1 cellular context compared by ENCODE assay signal in the genomic region with DNA sequence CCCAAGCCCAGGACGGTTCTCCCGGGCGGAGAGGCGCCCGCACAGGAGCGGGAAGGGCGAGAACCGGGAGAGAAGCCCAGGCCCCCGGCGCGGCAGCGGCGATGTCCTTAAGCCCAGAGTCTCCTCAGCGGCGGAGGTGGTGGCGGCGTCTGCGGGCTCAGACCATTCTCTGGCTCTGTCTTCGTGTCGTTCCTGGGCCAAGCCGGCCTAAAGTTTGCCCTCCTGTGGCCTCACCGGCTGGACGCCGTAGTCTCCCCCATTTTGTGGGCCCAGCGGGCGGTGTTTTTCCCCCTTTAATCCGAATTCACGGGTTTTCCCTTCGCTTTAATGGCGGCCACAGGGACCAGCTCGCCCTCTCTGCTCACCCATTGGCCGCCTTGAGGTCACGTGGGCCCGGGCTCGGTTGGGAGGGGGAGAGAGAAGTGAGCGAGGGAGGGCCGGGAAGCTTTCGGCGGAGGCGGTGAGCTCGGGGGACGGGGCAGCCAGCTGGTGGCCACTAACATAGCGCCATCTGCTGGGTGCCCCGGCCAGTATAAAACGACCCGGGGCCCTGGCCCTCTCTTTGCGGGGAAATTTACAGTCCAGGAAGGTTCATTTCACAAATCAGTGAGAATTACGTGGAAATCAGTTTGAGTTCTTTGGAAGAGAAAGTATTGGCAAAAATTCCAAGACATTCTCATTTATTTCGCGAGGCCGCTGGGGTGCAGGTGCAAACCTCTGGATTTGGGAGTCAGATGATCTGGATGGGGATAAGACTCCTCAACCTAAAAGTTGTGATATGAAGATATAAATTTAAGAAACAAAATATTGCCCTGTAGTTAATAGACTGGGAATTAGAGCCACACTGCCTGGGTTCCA.
TF ChIP-seq lines count a peak whose summit lies in the region.

No MANE protein-coding gene starts in this region.

TF ChIP-seq in H1, 55 proteins besides CTCF, POLR2A, EP300 and RAD21 (continued from another document):
- TF ChIP-seq GTF2F1 (IDR thresholded peaks at IDR 0.05; ENCODE audit: borderline replicate concordance, low read depth, low read length): peak; percentile 52; the same call in 1 of the 2 replicates
